Comparison of ENCODE assay signal across 31 cellular contexts in genomic region chr10:113552723-113553122, GRCh38. TPM values are rescaled to one million over a fixed set of nuclear protein-coding genes. Genes with fewer than 3 reads are reported as not detected.
A peak's percentile ranks its signal among the peaks of the same experiment; 100 is the strongest.
DNase-seq lines count a peak whose midpoint lies in the region; ATAC-seq and TF ChIP-seq lines count a peak whose summit lies in the region.
"Had no signal": no experiment of that assay in that cellular context is flagged by ENCODE, and none has a peak within 500 bp of the region (broad histone marks: within the 10 kb centered on the region; RNA-seq: fewer than 3 reads in every experiment).

Gene HABP2 (plus strand): TSS chr10:113553053. CDS start chr10:113553122, 69 bp downstream.

- TF ChIP-seq CTCF in mammary epithelial cell (conservative IDR thresholded peaks at IDR 0.05 in 1 of 2, IDR thresholded peaks at IDR 0.05 in 1 of 2; ENCODE audit: extremely low read depth in 1 of 2, insufficient read depth in 1 of 2, low read depth in 1 of 2, low read length in 2 of 2) (no peak), progenitor cell of endocrine pancreas (IDR thresholded peaks at IDR 0.05; ENCODE audit: unreplicated experiment) (no peak)

- POLR2A ChIA-PET in naive thymus-derived CD4-positive, alpha-beta T cell (lab: Charles Lee) = no interaction called here

- peak; percentile 79 for DNase-seq in Caki2 (ENCODE audit: low read depth)
- DNase-seq in mammary epithelial cell = no peak
- DNase-seq in left lobe of liver (ENCODE audit: low spot score) = peak; percentile 80
- no peak for DNase-seq in progenitor cell of endocrine pancreas (ENCODE audit: low spot score, unreplicated experiment)
- DNase-seq in naive thymus-derived CD4-positive, alpha-beta T cell = no peak
- no peak for DNase-seq in GF-D8 (lab: John Stamatoyannopoulos, UW)
- DNase-seq: activated CD4-positive, alpha-beta T cell treated with anti-CD3 and anti-CD28 coated beads, Interleukin-2, amount 50 U/mL, for 1 hour; activated naive CD4-positive, alpha-beta T cell; activated T-cell treated with anti-CD3 and anti-CD28 coated beads, Interleukin-2, amount 50 U/mL, for 48 hours; GOT3; HFFc6; left cardiac atrium; naive thymus-derived CD8-positive, alpha-beta T cell; NCI-H1092; NCI-H1930; NCI-H2227 treated with DMSO at 0.1 percent for 48 hours; NCI-H69; retina; SHP77 treated with DMSO at 0.1 percent for 48 hours; small intestine; stimulated activated CD4-positive, alpha-beta T cell treated with anti-CD3 and anti-CD28 coated beads, Interleukin-1b, Interleukin-23, amount 100 ng/mL, for 48 hours; stimulated activated CD8-positive, alpha-beta memory T cell treated with anti-CD3 and anti-CD28 coated beads, Interleukin-4, amount 100 ng/mL, for 48 hours; T-helper 9 cell; trophoblast cell had no signal

- no peaks in the 10 kb centered on the region for H3K36me3 ChIP-seq in mammary epithelial cell (ENCODE audit: insufficient read depth, low read length)
- H3K36me3 ChIP-seq in naive thymus-derived CD4-positive, alpha-beta T cell (ENCODE audit: control insufficient read depth in 2 of 3, insufficient read depth in 3 of 3, low read length in 3 of 3) = no peaks in the 10 kb centered on the region
- H3K36me3 ChIP-seq: BLaER1 treated with 17β-estradiol and CSF1 and Interleukin-3, amounts not matched to agents 10 nM and 100 nM had no signal

- H3K4me3 Mint-ChIP-seq in progenitor cell of endocrine pancreas (ENCODE audit: low read depth) = peak within 1 kb of the TSS; percentile 83
- H3K4me3 Mint-ChIP-seq in naive thymus-derived CD4-positive, alpha-beta T cell = no peak within 1 kb of the TSS
- H3K4me3 Mint-ChIP-seq: HFFc6; IgD-negative memory B cell; mesothelial cell of epicardium; naive thymus-derived CD8-positive, alpha-beta T cell had no signal

- peaks cover 76% of the 10 kb centered on the region for H3K4me1 Mint-ChIP-seq in progenitor cell of endocrine pancreas (ENCODE audit: low read depth)
- H3K4me1 Mint-ChIP-seq in naive thymus-derived CD4-positive, alpha-beta T cell = peaks cover 0 to 4% (median 0%) of the 10 kb centered on the region in 7 donors
- H3K4me1 Mint-ChIP-seq: naive thymus-derived CD8-positive, alpha-beta T cell had no signal

- H3K4me2 ChIP-seq in mammary epithelial cell (ENCODE audit: insufficient read depth, low read depth, low read length) = peak within 1 kb of the TSS; percentile 2

- no TSS peak for BruUV-seq in mammary epithelial cell (replicated peaks; lab: Mats Ljungman, UMichigan)

- no peak within 1 kb of the TSS for H3K9ac ChIP-seq in mammary epithelial cell (ENCODE audit: insufficient read depth, low read length)
- H3K9ac ChIP-seq: BLaER1 treated with 17β-estradiol and CSF1 and Interleukin-3, amounts not matched to agents 10 nM and 100 nM had no signal

- H3K4me3 ChIP-seq in mammary epithelial cell (replicated peaks in 1 of 3; ENCODE audit: insufficient read depth in 1 of 3, low read depth in 2 of 3, low read length in 3 of 3) = no peak within 1 kb of the TSS
- H3K4me3 ChIP-seq in naive thymus-derived CD4-positive, alpha-beta T cell (ENCODE audit: low read length) = no peak within 1 kb of the TSS
- H3K4me3 ChIP-seq: BLaER1 treated with 17β-estradiol and CSF1 and Interleukin-3, amounts not matched to agents 10 nM and 100 nM had no signal

- no peaks in the 10 kb centered on the region for H3K9me3 Mint-ChIP-seq in progenitor cell of endocrine pancreas (ENCODE audit: low read depth)
- no peaks in the 10 kb centered on the region for H3K9me3 Mint-ChIP-seq in naive thymus-derived CD4-positive, alpha-beta T cell
- H3K9me3 Mint-ChIP-seq: HFFc6; IgD-negative memory B cell; mesothelial cell of epicardium; naive thymus-derived CD8-positive, alpha-beta T cell had no signal

- H2AFZ ChIP-seq in mammary epithelial cell (ENCODE audit: low read depth, low read length) = no peak within 1 kb of the TSS

- peak; percentile 60 for ATAC-seq in left lobe of liver
- no peak for ATAC-seq in GM21360 (IDR thresholded peaks at IDR 0.05; ENCODE audit: unreplicated experiment)
- no peak for ATAC-seq in HG03280 (IDR thresholded peaks at IDR 0.05; ENCODE audit: unreplicated experiment)
- ATAC-seq in naive thymus-derived CD4-positive, alpha-beta T cell = no peak
- ATAC-seq: left cardiac atrium; naive thymus-derived CD8-positive, alpha-beta T cell had no signal

- H3K4me1 ChIP-seq in mammary epithelial cell (ENCODE audit: insufficient read depth, low read length) = peaks cover 18% of the 10 kb centered on the region
- H3K4me1 ChIP-seq in naive thymus-derived CD4-positive, alpha-beta T cell (ENCODE audit: control insufficient read depth in 2 of 2, insufficient read depth in 2 of 2, low read length in 2 of 2) = no peaks in the 10 kb centered on the region

- no peak within 1 kb of the TSS for H3K27ac ChIP-seq in mammary epithelial cell (ENCODE audit: insufficient read depth, low read depth, low read length)
- H3K27ac ChIP-seq in naive thymus-derived CD4-positive, alpha-beta T cell (ENCODE audit: low read depth, low read length) = no peak within 1 kb of the TSS
- H3K27ac ChIP-seq: BLaER1 treated with 17β-estradiol and CSF1 and Interleukin-3, amounts not matched to agents 10 nM and 100 nM had no signal

- dilution Hi-C loops in mammary epithelial cell (cut with HindIII; ENCODE audit: low sequenced_read_pairs) = no loop called here

- intact Hi-C loops in mammary epithelial cell (cut with micrococcal nuclease) = no loop called here
- intact Hi-C loops in naive thymus-derived CD4-positive, alpha-beta T cell (cut with micrococcal nuclease) = no loop called here

- no peaks in the 10 kb centered on the region for H4K20me1 ChIP-seq in mammary epithelial cell (ENCODE audit: insufficient read depth, low read length)
- H4K20me1 ChIP-seq: BLaER1 treated with 17β-estradiol and CSF1 and Interleukin-3, amounts not matched to agents 10 nM and 100 nM had no signal

- H3K79me2 ChIP-seq in mammary epithelial cell (ENCODE audit: insufficient read depth, low read length) = no peaks in the 10 kb centered on the region

- H3K27ac Mint-ChIP-seq in progenitor cell of endocrine pancreas = peak within 1 kb of the TSS; percentile 92
- peak within 1 kb of the TSS in 1 of 9 donors; percentile 36 for H3K27ac Mint-ChIP-seq in naive thymus-derived CD4-positive, alpha-beta T cell
- H3K27ac Mint-ChIP-seq: HFFc6; mesothelial cell of epicardium; naive thymus-derived CD8-positive, alpha-beta T cell had no signal

- no peaks in the 10 kb centered on the region for H3K27me3 ChIP-seq in mammary epithelial cell (ENCODE audit: insufficient read depth, low read length)
- H3K27me3 ChIP-seq in naive thymus-derived CD4-positive, alpha-beta T cell (ENCODE audit: control insufficient read depth in 2 of 2, insufficient read depth in 2 of 2, low read length in 2 of 2) = no peaks in the 10 kb centered on the region
- H3K27me3 ChIP-seq: BLaER1 treated with 17β-estradiol and CSF1 and Interleukin-3, amounts not matched to agents 10 nM and 100 nM had no signal

- CTCF ChIA-PET in mammary epithelial cell (lab: Charles Lee; ENCODE audit: low non-redundant PET) = no interaction called here
- CTCF ChIA-PET in naive thymus-derived CD4-positive, alpha-beta T cell (lab: Charles Lee) = interaction anchor here (1.0 kb wide), 1 partner anchor 11 kb away, joined by 4 read pairs; no protein-coding TSS in a partner anchor

- WGBS in mammary epithelial cell (ENCODE audit: low coverage, missing lambda C conversion rate) = 19% methylated on average over 3 of the region's 3 CpGs

- H3K27me3 Mint-ChIP-seq in progenitor cell of endocrine pancreas = no peaks in the 10 kb centered on the region
- H3K27me3 Mint-ChIP-seq in naive thymus-derived CD4-positive, alpha-beta T cell = peaks cover 12 to 22% (median 13%) of the 10 kb centered on the region in 5 donors
- H3K27me3 Mint-ChIP-seq: IgD-negative memory B cell had no signal

- H3K36me3 Mint-ChIP-seq in progenitor cell of endocrine pancreas (ENCODE audit: insufficient read depth) = no peaks in the 10 kb centered on the region
- no peaks in the 10 kb centered on the region for H3K36me3 Mint-ChIP-seq in naive thymus-derived CD4-positive, alpha-beta T cell
- H3K36me3 Mint-ChIP-seq: IgD-negative memory B cell; mesothelial cell of epicardium; naive thymus-derived CD8-positive, alpha-beta T cell had no signal

- in situ Hi-C loops in Caki2 (cut with HindIII; ENCODE audit: low pct_unique_long_range_greater_than_20kb, low sequenced_read_pairs) (no loop called here), mammary epithelial cell (cut with MboI; ENCODE audit: low sequenced_read_pairs in 2 of 2) (no loop called here)

- H3K9me3 ChIP-seq in mammary epithelial cell (replicated peaks; ENCODE audit: insufficient read depth, low read length) = no peaks in the 10 kb centered on the region
- H3K9me3 ChIP-seq in naive thymus-derived CD4-positive, alpha-beta T cell (ENCODE audit: control insufficient read depth in 2 of 3, low read length in 3 of 3) = no peaks in the 10 kb centered on the region

RNA-seq across cellular contexts. Expression of gene HABP2, which starts in this region (rescaled TPM):
- total RNA-seq in Caki2 (2014; rRNA removed; shearing (Covaris generic); ENCODE audit: low replicate concordance) = 0.72 and 1.6 TPM in 2 replicates
- not detected for total RNA-seq in mammary epithelial cell
- polyA plus RNA-seq in mammary epithelial cell = not detected
- polyA minus RNA-seq in mammary epithelial cell = not detected
- total RNA-seq in left lobe of liver = 289 TPM
- 112 and 133 TPM in 2 replicates for total RNA-seq in progenitor cell of endocrine pancreas
- total RNA-seq in naive thymus-derived CD4-positive, alpha-beta T cell = not detected
- not detected for polyA plus RNA-seq in naive thymus-derived CD4-positive, alpha-beta T cell
- total RNA-seq: chondrocyte; HFFc6; left cardiac atrium; mesothelial cell of epicardium; naive thymus-derived CD8-positive, alpha-beta T cell; omental fat pad had no signal
- polyA plus RNA-seq: IgD-negative memory B cell; naive thymus-derived CD8-positive, alpha-beta T cell had no signal

Comparison
In these comparisons a context has a peak if more than half of its experiments do, and no peak if none do; other contexts are left out.
1. RNA of gene HABP2 (total RNA-seq): 289 TPM in left lobe of liver (single experiment) and 112 to 133 TPM in progenitor cell of endocrine pancreas; 0.72 to 1.6 TPM in Caki2, not detected in mammary epithelial cell and not detected in naive thymus-derived CD4-positive, alpha-beta T cell; every median in the first group is over 10 times any median in the second.
2. DNase-seq: peak in Caki2 (single experiment) and left lobe of liver (single experiment); none in mammary epithelial cell (single experiment), progenitor cell of endocrine pancreas (single experiment), naive thymus-derived CD4-positive, alpha-beta T cell (0 of 9) and GF-D8 (single experiment).